14 cellular contexts compared by ENCODE assay signal in genomic region chr5:7493622-7494021, GRCh38.
DNase-seq lines count a peak whose midpoint lies in the region; ATAC-seq, FAIRE-seq and TF ChIP-seq lines count a peak whose summit lies in the region.
"Had no signal": no experiment of that assay in that cellular context is flagged by ENCODE, and none has a peak within 500 bp of the region (broad histone marks: within the 10 kb centered on the region; RNA-seq: fewer than 3 reads in every experiment).

No MANE protein-coding gene starts in this region.

- H2AFZ ChIP-seq in H1 (ENCODE audit: low read length) = no peak overlapping the region

- no peak for TF ChIP-seq EP300 in H1 (IDR thresholded peaks at IDR 0.05; ENCODE audit: borderline replicate concordance in 1 of 2, low read depth in 2 of 2, low read length in 2 of 2)

- TF ChIP-seq POLR2A in H1 (IDR thresholded peaks at IDR 0.05; ENCODE audit: control extremely low read depth in 1 of 2, low read depth in 2 of 2, low read length in 2 of 2) (no peak; a peak in 1 of 3 replicates), gastrocnemius medialis (IDR thresholded peaks at IDR 0.05) (no peak)

- TF ChIP-seq CTCF in WERI-Rb-1 (IDR thresholded peaks at IDR 0.05; ENCODE audit: low read depth, low read length) (no peak), H1 (IDR thresholded peaks at IDR 0.05; ENCODE audit: control extremely low read depth in 1 of 3, insufficient read depth in 1 of 3, low read depth in 1 of 3, low read length in 3 of 3) (no peak), gastrocnemius medialis (IDR thresholded peaks at IDR 0.05 in 4 of 5, conservative IDR thresholded peaks at IDR 0.05 in 1 of 5) (no peak)

- no peak overlapping the region for H3K23ac ChIP-seq in H1 (ENCODE audit: insufficient read length)

- TF ChIP-seq RAD21 in H1 (IDR thresholded peaks at IDR 0.05 in 1 of 2, conservative IDR thresholded peaks at IDR 0.05 in 1 of 2; ENCODE audit: low read depth in 2 of 2, low read length in 2 of 2) = no peak

- no peak for DNase-seq in WERI-Rb-1
- DNase-seq in H1 (ENCODE audit: low read depth in 1 of 2, low spot score in 2 of 2) = no peak
- no peak for DNase-seq in gastrocnemius medialis
- no peak for DNase-seq in anterior cingulate cortex (lab: John Stamatoyannopoulos, UW)
- DNase-seq in nucleus accumbens (lab: John Stamatoyannopoulos, UW) = no peak
- no peak for DNase-seq in activated CD4-positive, CD25-positive, alpha-beta regulatory T cell (lab: John Stamatoyannopoulos, UW)
- DNase-seq: Calu3, COR-L47, DMS53, GF-D8, GOT3, H7, HCEC 1CT had no signal

- H3K79me2 ChIP-seq in H1 (ENCODE audit: control insufficient read depth in 1 of 2, insufficient read depth in 2 of 2, low read length in 2 of 2) = peaks cover 0 to 86% of the 10 kb centered on the region in 2 experiments; a peak in 3 of 4 replicates

- H3K18ac ChIP-seq in H1 (ENCODE audit: extremely low read depth, low read length) = 0 out of 2 replicates have a peak overlapping the region, but pooled peaks have one; percentile 9

- H3K27ac ChIP-seq in WERI-Rb-1 = peak overlapping the region; percentile 55; the same call in 1 of the 2 replicates
- no peak overlapping the region for H3K27ac ChIP-seq in H1 (ENCODE audit: low read depth, low read length)
- peak overlapping the region; percentile 53 to 75 (median 73) for H3K27ac ChIP-seq in gastrocnemius medialis

- H2BK20ac ChIP-seq in H1 (ENCODE audit: low read length) = no peak overlapping the region

- in situ Hi-C loops in gastrocnemius medialis (cut with MboI; ENCODE audit: low sequenced_read_pairs in 4 of 4) = no loop called here

- H3K4me1 ChIP-seq in H1 (replicated peaks in 1 of 4; ENCODE audit: control insufficient read depth in 3 of 4, insufficient read depth in 4 of 4, low read length in 3 of 4) = peaks cover 3 to 18% (median 11%) of the 10 kb centered on the region in 4 experiments
- peaks cover 33 to 63% of the 10 kb centered on the region in 2 donors for H3K4me1 ChIP-seq in gastrocnemius medialis

- no peak overlapping the region for H2BK15ac ChIP-seq in H1 (ENCODE audit: low read length)

- H2BK5ac ChIP-seq in H1 (ENCODE audit: low read depth, low read length) = no peak overlapping the region

- no peak overlapping the region for H3K56ac ChIP-seq in H1 (replicated peaks; ENCODE audit: insufficient read length, low read depth, low read length)

- H3K36me3 ChIP-seq in WERI-Rb-1 (no peaks in the 10 kb centered on the region; the same call in none of the 2 replicates), H1 (ENCODE audit: control insufficient read depth in 2 of 4, insufficient read depth in 4 of 4, low read length in 3 of 4) (peaks cover 0 to 6% (median 2%) of the 10 kb centered on the region in 4 experiments; a peak in 2 of 8 replicates), gastrocnemius medialis (no peaks in the 10 kb centered on the region)

- no peak overlapping the region; a peak in 1 of 4 replicates for H3K4me2 ChIP-seq in H1 (ENCODE audit: insufficient read depth in 1 of 2, low read depth in 2 of 2, low read length in 2 of 2)

- CTCF ChIA-PET in H1 (lab: Charles Lee; ENCODE audit: partially characterized antibody) = interaction anchor here (0.8 to 2.2 kb wide), 6 partner anchors 12 to 323 kb away, joined by 3 to 12 read pairs (median 4); no protein-coding TSS in a partner anchor

- peaks cover 0 to 2% of the 10 kb centered on the region in 2 experiments for H4K20me1 ChIP-seq in H1 (replicated peaks in 1 of 2; ENCODE audit: control insufficient read depth in 1 of 2, insufficient read depth in 2 of 2, low read length in 2 of 2)

- H3K23me2 ChIP-seq in H1 (ENCODE audit: low read depth, low read length) = no peaks in the 10 kb centered on the region

- no peak overlapping the region for H3K14ac ChIP-seq in H1 (ENCODE audit: insufficient read length)

- H3K27me3 ChIP-seq in WERI-Rb-1 (ENCODE audit: insufficient read depth, low read depth, severe bottlenecking) = no peaks in the 10 kb centered on the region
- H3K27me3 ChIP-seq in H1 (replicated peaks in 1 of 4; ENCODE audit: control insufficient read depth in 3 of 4, extremely low read depth in 1 of 4, insufficient read depth in 3 of 4, low read length in 3 of 4) = no peaks in the 10 kb centered on the region
- H3K27me3 ChIP-seq in gastrocnemius medialis = no peaks in the 10 kb centered on the region

- peaks cover 3% of the 10 kb centered on the region for H3K9me3 ChIP-seq in WERI-Rb-1 (ENCODE audit: severe bottlenecking)
- no peaks in the 10 kb centered on the region; a peak in 1 of 4 replicates for H3K9me3 ChIP-seq in H1 (ENCODE audit: insufficient read depth in 2 of 2, low read depth in 1 of 2, low read length in 1 of 2)
- no peaks in the 10 kb centered on the region for H3K9me3 ChIP-seq in gastrocnemius medialis

- WGBS in H1 (ENCODE audit: extremely low coverage in 1 of 2, insufficient coverage in 1 of 2, insufficient read length in 1 of 2, insufficient replicate concordance in 2 of 2, low coverage in 1 of 2, low lambda C conversion rate in 2 of 2, missing lambda C conversion rate in 1 of 2), 2 experiments = 83% methylated on average over 5 of the region's 5 CpGs; no CpG with 5 or more reads in 1 of the 2 experiments

- H4K5ac ChIP-seq in H1 (ENCODE audit: insufficient read length, low read depth, low read length) = no peak overlapping the region

- H2BK120ac ChIP-seq in H1 (replicated peaks; ENCODE audit: low read depth, low read length) = no peak overlapping the region

- no peak overlapping the region for H2AK5ac ChIP-seq in H1 (ENCODE audit: low read depth, low read length)

- no peak overlapping the region for H4K8ac ChIP-seq in H1 (ENCODE audit: extremely low read depth, insufficient read depth, low read length)

- POLR2A ChIA-PET in H1 (lab: Charles Lee; ENCODE audit: partially characterized antibody) = no interaction called here

- H4K91ac ChIP-seq in H1 (replicated peaks; ENCODE audit: insufficient read length, low read length) = no peak overlapping the region

- intact Hi-C loops in gastrocnemius medialis (cut with DNase I; ENCODE audit: low total_unique reads) = no loop called here

- no peak overlapping the region for H2BK12ac ChIP-seq in H1 (ENCODE audit: low read depth, low read length)

- H3K79me1 ChIP-seq in H1 (ENCODE audit: low read depth, low read length) = peaks cover 10% of the 10 kb centered on the region

- no peak overlapping the region for H3K9ac ChIP-seq in H1 (replicated peaks in 1 of 4; ENCODE audit: extremely low read depth in 1 of 4, low read depth in 3 of 4, low read length in 3 of 4)

- ATAC-seq in gastrocnemius medialis = no peak

- H3K4me3 ChIP-seq in WERI-Rb-1 (ENCODE audit: low read depth, low read length) (no peak overlapping the region), H1 (ENCODE audit: extremely low read depth in 1 of 4, insufficient read depth in 2 of 4, low read depth in 3 of 4, low read length in 4 of 4) (no peak overlapping the region), gastrocnemius medialis (no peak overlapping the region)

- FAIRE-seq in H1 (lab: Jason Lieb, UNC) = no peak
- FAIRE-seq: GM12892 had no signal

- H3K4ac ChIP-seq in H1 (replicated peaks; ENCODE audit: insufficient read length, low read depth, low read length) = no peak overlapping the region

TF ChIP-seq in H1, 55 proteins besides CTCF, POLR2A, EP300 and RAD21:
- no peak for TF ChIP-seq EGR1 (IDR thresholded peaks at IDR 0.05; ENCODE audit: borderline replicate concordance, low read depth, low read length)
- TF ChIP-seq BACH1 (IDR thresholded peaks at IDR 0.05; ENCODE audit: low read length) = no peak
- no peak for TF ChIP-seq KDM1A (IDR thresholded peaks at IDR 0.05; ENCODE audit: borderline replicate concordance, low read length)
- TF ChIP-seq SIX5 (IDR thresholded peaks at IDR 0.05; ENCODE audit: low read depth, low read length) = no peak
- no peak for TF ChIP-seq RFX5 (IDR thresholded peaks at IDR 0.05; ENCODE audit: borderline replicate concordance, low read depth, low read length)
- TF ChIP-seq CTBP2 (IDR thresholded peaks at IDR 0.05; ENCODE audit: borderline replicate concordance, insufficient read depth, insufficient read length, low read length) = no peak
- TF ChIP-seq EZH2 (IDR thresholded peaks at IDR 0.05; ENCODE audit: low read depth, low read length, severe bottlenecking) = no peak
- TF ChIP-seq CBX5 (IDR thresholded peaks at IDR 0.05; ENCODE audit: low read depth, low read length) = no peak
- TF ChIP-seq MAFK (IDR thresholded peaks at IDR 0.05; ENCODE audit: low read depth, low read length) = no peak
- no peak for TF ChIP-seq SRF (IDR thresholded peaks at IDR 0.05; ENCODE audit: low read depth, low read length)
- no peak for TF ChIP-seq CEBPB (IDR thresholded peaks at IDR 0.05; ENCODE audit: low read depth, low read length)
- TF ChIP-seq ATF2 (IDR thresholded peaks at IDR 0.05; ENCODE audit: low read length) = no peak
- TF ChIP-seq JUND (IDR thresholded peaks at IDR 0.05; ENCODE audit: low read length) = no peak
- TF ChIP-seq SP2 (IDR thresholded peaks at IDR 0.05; ENCODE audit: low read length) = no peak
- no peak for TF ChIP-seq SAP30 (IDR thresholded peaks at IDR 0.05; ENCODE audit: insufficient read depth, insufficient replicate concordance, low read length)
- TF ChIP-seq TCF12 (IDR thresholded peaks at IDR 0.05; ENCODE audit: low read depth, low read length) = no peak
- TF ChIP-seq, protein P1, sequence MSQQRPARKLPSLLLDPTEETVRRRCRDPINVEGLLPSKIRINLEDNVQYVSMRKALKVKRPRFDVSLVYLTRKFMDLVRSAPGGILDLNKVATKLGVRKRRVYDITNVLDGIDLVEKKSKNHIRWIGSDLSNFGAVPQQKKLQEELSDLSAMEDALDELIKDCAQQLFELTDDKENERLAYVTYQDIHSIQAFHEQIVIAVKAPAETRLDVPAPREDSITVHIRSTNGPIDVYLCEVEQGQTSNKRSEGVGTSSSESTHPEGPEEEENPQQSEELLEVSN (IDR thresholded peaks at IDR 0.05) = no peak
- no peak for TF ChIP-seq SIRT6 (IDR thresholded peaks at IDR 0.05; ENCODE audit: low read length)
- no peak for TF ChIP-seq NRF1 (IDR thresholded peaks at IDR 0.05; ENCODE audit: low read depth, low read length)
- no peak for TF ChIP-seq POU5F1 (IDR thresholded peaks at IDR 0.05; ENCODE audit: low read depth, low read length)
